Comparison of ENCODE assay signal across 24 cellular contexts in the genomic region with DNA sequence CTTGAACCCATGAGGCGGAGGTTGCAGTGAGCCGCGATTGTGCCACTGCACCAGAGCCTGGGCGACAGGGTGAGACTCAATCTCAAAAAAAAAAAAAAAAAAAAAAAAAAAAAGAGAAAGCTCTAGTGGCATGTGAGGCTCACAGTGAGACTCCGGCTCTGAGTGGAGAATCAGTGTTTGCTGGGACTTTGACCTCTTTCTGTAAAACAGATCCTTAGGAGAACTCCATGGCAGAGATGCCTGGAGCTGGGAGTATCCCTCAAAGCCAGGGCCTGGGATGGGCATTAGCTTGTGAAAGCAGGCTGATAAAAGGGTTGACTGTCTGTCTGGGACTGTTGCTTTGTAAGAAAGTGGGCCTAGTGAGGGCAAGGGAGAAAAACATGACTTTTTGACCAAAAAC. TPM values are rescaled to one million over a fixed set of nuclear protein-coding genes. Genes with fewer than 3 reads are reported as not detected.
DNase-seq lines count a peak whose midpoint lies in the region; ATAC-seq and TF ChIP-seq lines count a peak whose summit lies in the region.
"Had no signal": no experiment of that assay in that cellular context is flagged by ENCODE, and none has a peak within 500 bp of the region (broad histone marks: within the 10 kb centered on the region; RNA-seq: fewer than 3 reads in every experiment).

No MANE protein-coding gene starts in this region.

- H3K27ac Mint-ChIP-seq in activated T-cell treated with anti-CD3 and anti-CD28 coated beads, Interleukin-2, amount 50 U/mL, for 24 hours = peak overlapping the region; percentile 2
- no peak overlapping the region for H3K27ac Mint-ChIP-seq in activated T-cell treated with anti-CD3 and anti-CD28 coated beads, Interleukin-2, amount 50 U/mL, for 72 hours
- H3K27ac Mint-ChIP-seq: CD8-positive, alpha-beta T cell; HFFc6 had no signal

- H3K9ac ChIP-seq in colonic mucosa (ENCODE audit: low read depth in 2 of 2, low read length in 2 of 2) = no peak overlapping the region

- H3K27me3 ChIP-seq in colonic mucosa (no peaks in the 10 kb centered on the region), gastroesophageal sphincter (no peaks in the 10 kb centered on the region)
- H3K27me3 ChIP-seq: MG63 had no signal

- ATAC-seq in activated T-cell treated with anti-CD3 and anti-CD28 coated beads, Interleukin-2, amount 50 U/mL, for 72 hours (replicated peaks in 1 of 2) = no peak
- peak; percentile 87 for ATAC-seq in mucosa of descending colon
- ATAC-seq in GM21717 (IDR thresholded peaks at IDR 0.05; ENCODE audit: unreplicated experiment) = no peak
- no peak for ATAC-seq in gastroesophageal sphincter
- ATAC-seq: CD8-positive, alpha-beta T cell; K562; Right ventricle myocardium inferior had no signal

- no peak for TF ChIP-seq POLR2A in gastroesophageal sphincter (IDR thresholded peaks at IDR 0.05)

- 88 to 100% methylated on average over 1 to 4 of the region's 5 CpGs for WGBS in gastroesophageal sphincter (ENCODE audit: low coverage in 1 of 2), 2 donors

- H3K27me3 Mint-ChIP-seq in activated T-cell treated with anti-CD3 and anti-CD28 coated beads, Interleukin-2, amount 50 U/mL, for 24 hours = no peaks in the 10 kb centered on the region
- no peaks in the 10 kb centered on the region for H3K27me3 Mint-ChIP-seq in activated T-cell treated with anti-CD3 and anti-CD28 coated beads, Interleukin-2, amount 50 U/mL, for 72 hours (ENCODE audit: low read depth)

- TF ChIP-seq CTCF in colonic mucosa (IDR thresholded peaks at IDR 0.05) = no peak
- TF ChIP-seq CTCF in mucosa of descending colon (IDR thresholded peaks at IDR 0.05) = no peak
- no peak for TF ChIP-seq CTCF in gastroesophageal sphincter (IDR thresholded peaks at IDR 0.05)

- no peak for TF ChIP-seq EP300 in gastroesophageal sphincter (IDR thresholded peaks at IDR 0.05)

- no peaks in the 10 kb centered on the region for H3K9me3 Mint-ChIP-seq in activated T-cell treated with anti-CD3 and anti-CD28 coated beads, Interleukin-2, amount 50 U/mL, for 24 hours
- no peaks in the 10 kb centered on the region for H3K9me3 Mint-ChIP-seq in activated T-cell treated with anti-CD3 and anti-CD28 coated beads, Interleukin-2, amount 50 U/mL, for 72 hours
- H3K9me3 Mint-ChIP-seq: HFFc6 had no signal

- H3K36me3 Mint-ChIP-seq in activated T-cell treated with anti-CD3 and anti-CD28 coated beads, Interleukin-2, amount 50 U/mL, for 24 hours (ENCODE audit: low read depth) = peaks cover 9% of the 10 kb centered on the region
- H3K36me3 Mint-ChIP-seq in activated T-cell treated with anti-CD3 and anti-CD28 coated beads, Interleukin-2, amount 50 U/mL, for 72 hours (ENCODE audit: insufficient read depth in 2 of 2) = peaks cover 2 to 4% of the 10 kb centered on the region in 2 donors

- H3K9me3 ChIP-seq in colonic mucosa (no peaks in the 10 kb centered on the region), mucosa of descending colon (no peaks in the 10 kb centered on the region), gastroesophageal sphincter (no peaks in the 10 kb centered on the region)
- H3K9me3 ChIP-seq: MG63 had no signal

- H3K4me3 ChIP-seq in colonic mucosa (no peak overlapping the region), mucosa of descending colon (no peak overlapping the region), gastroesophageal sphincter (no peak overlapping the region)
- H3K4me3 ChIP-seq: K562, MG63 had no signal

- no peaks in the 10 kb centered on the region for H3K4me1 ChIP-seq in colonic mucosa
- no peaks in the 10 kb centered on the region for H3K4me1 ChIP-seq in mucosa of descending colon (ENCODE audit: low read depth)
- no peaks in the 10 kb centered on the region for H3K4me1 ChIP-seq in gastroesophageal sphincter

- no peak overlapping the region for H3K4me3 Mint-ChIP-seq in activated T-cell treated with anti-CD3 and anti-CD28 coated beads, Interleukin-2, amount 50 U/mL, for 24 hours
- H3K4me3 Mint-ChIP-seq in activated T-cell treated with anti-CD3 and anti-CD28 coated beads, Interleukin-2, amount 50 U/mL, for 72 hours = no peak overlapping the region
- H3K4me3 Mint-ChIP-seq: CD8-positive, alpha-beta T cell; HFFc6 had no signal

- H3K4me1 Mint-ChIP-seq in activated T-cell treated with anti-CD3 and anti-CD28 coated beads, Interleukin-2, amount 50 U/mL, for 24 hours (ENCODE audit: low read depth) = peaks cover 7% of the 10 kb centered on the region
- H3K4me1 Mint-ChIP-seq in activated T-cell treated with anti-CD3 and anti-CD28 coated beads, Interleukin-2, amount 50 U/mL, for 72 hours (ENCODE audit: low read depth) = no peaks in the 10 kb centered on the region

- H3K36me3 ChIP-seq in colonic mucosa = no peaks in the 10 kb centered on the region
- H3K36me3 ChIP-seq in mucosa of descending colon (ENCODE audit: low read depth) = no peaks in the 10 kb centered on the region
- H3K36me3 ChIP-seq in gastroesophageal sphincter = no peaks in the 10 kb centered on the region

- intact Hi-C loops in colonic mucosa (cut with DNase I) (no loop called here), mucosa of descending colon (cut with DNase I, micrococcal nuclease) (no loop called here)

- no peak overlapping the region for H3K27ac ChIP-seq in colonic mucosa
- H3K27ac ChIP-seq in gastroesophageal sphincter = no peak overlapping the region
- H3K27ac ChIP-seq: 22Rv1 had no signal

- DNase-seq in activated T-cell treated with anti-CD3 and anti-CD28 coated beads, Interleukin-2, amount 50 U/mL, for 24 hours = no peak
- no peak for DNase-seq in activated T-cell treated with anti-CD3 and anti-CD28 coated beads, Interleukin-2, amount 50 U/mL, for 72 hours
- DNase-seq in colonic mucosa (peak; percentile 22), mucosa of descending colon (peak in 1 of 3 donors; percentile 23), NCI-H510A treated with DMSO at 0.1 percent for 48 hours (lab: John Stamatoyannopoulos, UW) (no peak), DMS153 (lab: John Stamatoyannopoulos, UW) (no peak)
- DNase-seq: AML-193; C1 segment of cervical spinal cord; CD8-positive, alpha-beta T cell; EL; GF-D8; HFFc6; MG63; NCI-H1417; NCI-H1694 treated with DMSO at 0.1 percent for 48 hours; NCI-H2081 treated with DMSO at 0.1 percent for 48 hours; NCI-H446; NCI-H526 treated with DMSO at 0.1 percent for 48 hours; OCI-M1 had no signal

RNA-seq across cellular contexts. Expression of gene ZNF207, which starts 46.4 kb away (rescaled TPM):
- 100 to 1,000 TPM; 181 to 188 TPM for total RNA-seq in activated T-cell treated with anti-CD3 and anti-CD28 coated beads, Interleukin-2, amount 50 U/mL, for 72 hours
- total RNA-seq in colonic mucosa = 100 to 1,000 TPM; 147 to 151 TPM
- 100 to 1,000 TPM; 141 to 168 (median 161) TPM for total RNA-seq in mucosa of descending colon
- total RNA-seq in gastroesophageal sphincter = 100 to 1,000 TPM in 2 of 4 donors, 10 to 100 TPM in 2; 84.4 to 146 (median 99.0) TPM

RNA-seq across cellular contexts. Expression of gene PSMD11, which starts 48.0 kb away (rescaled TPM):
- total RNA-seq in activated T-cell treated with anti-CD3 and anti-CD28 coated beads, Interleukin-2, amount 50 U/mL, for 72 hours = 100 to 1,000 TPM; 131 to 134 TPM
- total RNA-seq in colonic mucosa (100 to 1,000 TPM in 1 of 2 donors, 10 to 100 TPM in 1; 81.2 to 117 TPM), mucosa of descending colon (10 to 100 TPM; 81.5 to 99.2 (median 85.8) TPM), gastroesophageal sphincter (10 to 100 TPM; 41.7 to 68.7 (median 64.9) TPM)

RNA-seq across cellular contexts. Expression of gene C17orf75, which starts 54.4 kb away (rescaled TPM):
- 10 to 100 TPM; 32.6 to 40.0 TPM for total RNA-seq in activated T-cell treated with anti-CD3 and anti-CD28 coated beads, Interleukin-2, amount 50 U/mL, for 72 hours
- total RNA-seq in colonic mucosa (10 to 100 TPM; 12.5 to 13.4 TPM), mucosa of descending colon (10 to 100 TPM; 10.3 to 14.8 (median 12.9) TPM), gastroesophageal sphincter (10 to 100 TPM in 3 of 4 donors, 1 to 10 TPM in 1; 9.2 to 16.7 (median 13.2) TPM)
